16 cellular contexts compared by ENCODE assay signal in genomic region chr1:61012365-61012764, GRCh38.
"Had no signal": no experiment of that assay in that cellular context is flagged by ENCODE, and none has a peak within 500 bp of the region (broad histone marks: within the 10 kb centered on the region; RNA-seq: fewer than 3 reads in every experiment).

No MANE protein-coding gene starts in this region.

- H3K4me1 ChIP-seq: colonic mucosa, foreskin keratinocyte, left lung, parathyroid adenoma had no signal

- DNase-seq: activated CD4-positive, alpha-beta T cell treated with anti-CD3 and anti-CD28 coated beads, Interleukin-2, amount 50 U/mL, for 1 hour; activated CD8-positive, alpha-beta memory T cell treated with anti-CD3 and anti-CD28 coated beads for 24 hours; activated naive CD8-positive, alpha-beta T cell treated with anti-CD3 and anti-CD28 coated beads for 36 hours; central memory CD4-positive, alpha-beta T cell; colonic mucosa; foreskin keratinocyte; glutamatergic neuron; hypothalamus; kidney; left lung; mammary epithelial cell; naive thymus-derived CD4-positive, alpha-beta T cell; stimulated activated CD4-positive, alpha-beta T cell treated with anti-CD3 and anti-CD28 coated beads, Interleukin-12 subunit alpha, Interleukin-12 subunit beta, amount 100 ng/mL, for 4 hours; stimulated activated CD4-positive, alpha-beta T cell treated with anti-CD3 and anti-CD28 coated beads, Interleukin-2, amount 100 ng/mL, for 24 hours had no signal

- H3K36me3 ChIP-seq: colonic mucosa, left lung, neutrophil had no signal

- ATAC-seq: foreskin keratinocyte; left lung; naive thymus-derived CD4-positive, alpha-beta T cell had no signal

- H3K27ac ChIP-seq: colonic mucosa, foreskin keratinocyte, left lung, neutrophil, parathyroid adenoma had no signal

- H3K27me3 ChIP-seq: colonic mucosa, left lung, neutrophil had no signal

- H3K9me3 ChIP-seq: colonic mucosa, left lung, neutrophil had no signal

- H3K4me3 ChIP-seq: colonic mucosa, left lung had no signal
